ENCODE assay signal across 8 cellular contexts in genomic region chr5:163408311-163408923, GRCh38. TPM values are rescaled to one million over a fixed set of nuclear protein-coding genes. Genes with fewer than 3 reads are reported as not detected.
DNase-seq lines count a peak whose midpoint lies in the region; ATAC-seq and TF ChIP-seq lines count a peak whose summit lies in the region.

No MANE protein-coding gene starts in this region.

- no peak overlapping the region for H2BK15ac ChIP-seq in IMR-90 (ENCODE audit: low read depth, low read length)

- H3K27me3 Mint-ChIP-seq in activated naive CD4-positive, alpha-beta T cell treated with anti-CD3 and anti-CD28 coated beads, Interleukin-2, amount 50 U/mL, for 24 hours, result peaks cover 3% of the 10 kb centered on the region

- TF ChIP-seq RAD21 in IMR-90 (IDR thresholded peaks at IDR 0.05; ENCODE audit: low read length), result peak; percentile 82

- H3K9me3 ChIP-seq in IMR-90 (ENCODE audit: control insufficient read depth, insufficient read depth, low read length), result no peaks in the 10 kb centered on the region
- no peaks in the 10 kb centered on the region for H3K9me3 ChIP-seq in heart right ventricle

- H3K27ac Mint-ChIP-seq in activated naive CD4-positive, alpha-beta T cell treated with anti-CD3 and anti-CD28 coated beads, Interleukin-2, amount 50 U/mL, for 24 hours, result no peak overlapping the region

- H3K4me3 ChIP-seq in IMR-90 (ENCODE audit: insufficient read depth, low read depth, low read length) (no peak overlapping the region), heart right ventricle (peak overlapping the region in 2 of 10 donors; percentile 13 to 23)

- H4K5ac ChIP-seq in IMR-90 (ENCODE audit: low read depth, low read length), result no peak overlapping the region

- no peak overlapping the region for H2BK20ac ChIP-seq in IMR-90 (ENCODE audit: low read depth, low read length)

- no peak overlapping the region for H3K18ac ChIP-seq in IMR-90 (ENCODE audit: low read depth, low read length)

- peak; percentile 53 for DNase-seq in ELF-1 (ENCODE audit: low read depth, low spot score)
- DNase-seq in IMR-90, result peak; percentile 53
- peak; percentile 58 for DNase-seq in SK-N-DZ (ENCODE audit: low spot score)
- peak; percentile 20 to 49 for DNase-seq in heart right ventricle
- peak; percentile 74 for DNase-seq in retina

- H3K14ac ChIP-seq in IMR-90 (replicated peaks; ENCODE audit: low read depth, low read length), result no peak overlapping the region

- no peaks in the 10 kb centered on the region for H3K4me1 ChIP-seq in IMR-90 (ENCODE audit: control insufficient read depth, insufficient read depth, low read length)
- peaks cover 0 to 21% (median 3%) of the 10 kb centered on the region in 9 donors for H3K4me1 ChIP-seq in heart right ventricle

- H3K9ac ChIP-seq in IMR-90 (ENCODE audit: low read depth, low read length), result no peak overlapping the region

- no peaks in the 10 kb centered on the region for H3K79me1 ChIP-seq in IMR-90 (ENCODE audit: low read depth in 1 of 2, low read length in 2 of 2)

- POLR2A ChIA-PET in IMR-90 (lab: Charles Lee; ENCODE audit: unreplicated experiment), result interaction anchor here (0.5 kb wide), 1 partner anchor 1057 kb away, joined by 3 read pairs; no protein-coding TSS in a partner anchor

- peak overlapping the region; percentile 27 for H3K4me3 Mint-ChIP-seq in activated naive CD4-positive, alpha-beta T cell treated with anti-CD3 and anti-CD28 coated beads, Interleukin-2, amount 50 U/mL, for 24 hours

- peaks cover 1% of the 10 kb centered on the region; the same call in 1 of the 2 replicates for H3K27me3 ChIP-seq in IMR-90 (ENCODE audit: control insufficient read depth, insufficient read depth, low read length)
- peaks cover 0 to 4% (median 0%) of the 10 kb centered on the region in 7 donors for H3K27me3 ChIP-seq in heart right ventricle

- H3K36me3 Mint-ChIP-seq in activated naive CD4-positive, alpha-beta T cell treated with anti-CD3 and anti-CD28 coated beads, Interleukin-2, amount 50 U/mL, for 24 hours, result no peaks in the 10 kb centered on the region

- intact Hi-C loops in IMR-90 (cut with micrococcal nuclease), result loop anchor here (1.0 kb wide), 1 partner anchor 1864 kb away; no protein-coding TSS in a partner anchor
- intact Hi-C loops in heart right ventricle (cut with DNase I), result loop anchor here in 2 of 10 donors (10.0 kb wide), 1 partner anchor 1864 kb away; the partner anchor contains the start of gene GABRB2 (in 2 of the 2)

- no peak overlapping the region for H4K8ac ChIP-seq in IMR-90 (ENCODE audit: low read depth in 2 of 2, low read length in 2 of 2)

- no peak overlapping the region for H2BK5ac ChIP-seq in IMR-90 (ENCODE audit: low read depth, low read length, poor library complexity, severe bottlenecking)

- no peak overlapping the region for H3K4me2 ChIP-seq in IMR-90 (ENCODE audit: low read depth, low read length)

- no TSS peak for BruUV-seq in IMR-90 (replicated peaks; lab: Mats Ljungman, UMichigan)

- no peaks in the 10 kb centered on the region for H3K9me1 ChIP-seq in IMR-90 (ENCODE audit: insufficient read depth, low read length)

- H2AK5ac ChIP-seq in IMR-90 (ENCODE audit: low read depth, low read length), result no peak overlapping the region

- no peak overlapping the region for H3K4ac ChIP-seq in IMR-90 (ENCODE audit: low read depth, low read length)

- ATAC-seq in GM21529 (IDR thresholded peaks at IDR 0.05; ENCODE audit: unreplicated experiment), result peak; percentile 75
- peak; percentile 92 for ATAC-seq in IMR-90 (ENCODE audit: low read depth)
- ATAC-seq in heart right ventricle, result peak; percentile 81 to 96 (median 91)
- ATAC-seq in HG03097 (IDR thresholded peaks at IDR 0.05; ENCODE audit: low FRiP score, unreplicated experiment), result no peak

- TF ChIP-seq POLR2A in IMR-90 (IDR thresholded peaks at IDR 0.05; ENCODE audit: low read depth, low read length), result no peak

- H3K23ac ChIP-seq in IMR-90 (ENCODE audit: low read depth, low read length), result no peak overlapping the region

- CTCF ChIA-PET in IMR-90 (lab: Yijun Ruan, JAX), result interaction anchor here (0.6 to 1.4 kb wide), 11 partner anchors 8 to 144 kb away, joined by 3 to 6 read pairs (median 3); partner anchors contain the start of gene CCNG1

- in situ Hi-C loops in IMR-90 (cut with MboI; ENCODE audit: low sequenced_read_pairs), result no loop called here

- H2AK9ac ChIP-seq in IMR-90 (replicated peaks; ENCODE audit: low read depth, low read length, poor library complexity), result no peak overlapping the region

- no peaks in the 10 kb centered on the region for H4K20me1 ChIP-seq in IMR-90 (ENCODE audit: insufficient read depth, low read length)

- no peaks in the 10 kb centered on the region for H3K9me3 Mint-ChIP-seq in activated naive CD4-positive, alpha-beta T cell treated with anti-CD3 and anti-CD28 coated beads, Interleukin-2, amount 50 U/mL, for 24 hours

- dilution Hi-C loops in IMR-90 (cut with HindIII; ENCODE audit: low sequenced_read_pairs, unreplicated experiment), result no loop called here

- H4K91ac ChIP-seq in IMR-90 (ENCODE audit: insufficient read depth, low read depth, low read length), result no peak overlapping the region

- peaks cover 3% of the 10 kb centered on the region for H3K4me1 Mint-ChIP-seq in activated naive CD4-positive, alpha-beta T cell treated with anti-CD3 and anti-CD28 coated beads, Interleukin-2, amount 50 U/mL, for 24 hours

- H3K36me3 ChIP-seq in IMR-90 (ENCODE audit: control insufficient read depth, insufficient read depth, low read length) (no peaks in the 10 kb centered on the region), heart right ventricle (no peaks in the 10 kb centered on the region)

- H3K27ac ChIP-seq in IMR-90 (ENCODE audit: insufficient read depth, low read length), result no peak overlapping the region
- no peak overlapping the region for H3K27ac ChIP-seq in heart right ventricle

- H3K56ac ChIP-seq in IMR-90 (ENCODE audit: extremely low read depth, insufficient read depth, low read length), result no peak overlapping the region

- WGBS in IMR-90 (ENCODE audit: extremely low coverage in 2 of 2, insufficient read length in 1 of 2), 2 experiments, result 20% methylated on average over 4 of the region's 9 CpGs; no CpG with 5 or more reads in 1 of the 2 experiments
- WGBS in heart right ventricle, 2 donors, result 5 to 7% methylated on average over 9 of the region's 9 CpGs

- no peak overlapping the region for H2BK120ac ChIP-seq in IMR-90 (ENCODE audit: low read depth, low read length)

- peak; percentile 86 for TF ChIP-seq CTCF in IMR-90 (conservative IDR thresholded peaks at IDR 0.05; ENCODE audit: low read depth, low read length)
- peak; percentile 71 to 93 (median 90) for TF ChIP-seq CTCF in heart right ventricle (IDR thresholded peaks at IDR 0.05)

- peak overlapping the region; percentile 56 for H2AFZ ChIP-seq in IMR-90 (replicated peaks; ENCODE audit: low read length, poor library complexity)

TF ChIP-seq in IMR-90, 13 proteins besides CTCF, POLR2A, EP300 and RAD21:
- TF ChIP-seq CEBPB (IDR thresholded peaks at IDR 0.05; ENCODE audit: low read depth, low read length), result no peak
- TF ChIP-seq SMC3 (IDR thresholded peaks at IDR 0.05; ENCODE audit: low read depth, low read length), result peak; percentile 57

RNA-seq across cellular contexts. Expression of gene CCNG1, which starts 29.0 kb away (rescaled TPM):
- total RNA-seq in IMR-90 (2012; rRNA removed), result 380 and 382 TPM in 2 replicates
- 56.2 and 72.0 TPM in 2 replicates for polyA plus RNA-seq in IMR-90 (2012; rRNA removed)
- polyA plus RNA-seq in IMR-90 (2012; cell fraction: cytosol; rRNA removed), result 24.9 and 31.6 TPM in 2 replicates
- polyA plus RNA-seq in IMR-90 (2012; cell fraction: nucleus; rRNA removed; ENCODE audit: low replicate concordance), result 21.8 and 55.4 TPM in 2 replicates
- 85.2 and 90.3 TPM in 2 replicates for polyA plus RNA-seq in SK-N-DZ (2014; cell fraction: cytosol; rRNA removed)
- polyA plus RNA-seq in SK-N-DZ (2014; cell fraction: nucleus; rRNA removed), result 47.7 and 57.7 TPM in 2 replicates
- total RNA-seq in heart right ventricle, result 100 to 1,000 TPM in 2 of 10 donors, 10 to 100 TPM in 8; 47.1 to 137 (median 70.4) TPM
- 10 to 100 TPM; 37.0 to 57.8 TPM for polyA plus RNA-seq in heart right ventricle

RNA-seq across cellular contexts. Expression of gene NUDCD2, which starts 51.5 kb away (rescaled TPM):
- total RNA-seq in IMR-90 (2012; rRNA removed) (3.0 and 4.2 TPM in 2 replicates), heart right ventricle (10 to 100 TPM in 8 of 10 donors, 1 to 10 TPM in 2; 9.3 to 17.1 (median 12.7) TPM)
- polyA plus RNA-seq in IMR-90 (2012; rRNA removed) (3.1 and 3.5 TPM in 2 replicates), heart right ventricle (1 to 10 TPM; 4.0 to 4.1 TPM)
- 1.1 TPM in 2 replicates for polyA plus RNA-seq in IMR-90 (2012; cell fraction: cytosol; rRNA removed)
- polyA plus RNA-seq in IMR-90 (2012; cell fraction: nucleus; rRNA removed; ENCODE audit: low replicate concordance), result 0.58 and 4.5 TPM in 2 replicates
- polyA plus RNA-seq in SK-N-DZ (2014; cell fraction: cytosol; rRNA removed), result 31.3 and 36.0 TPM in 2 replicates
- polyA plus RNA-seq in SK-N-DZ (2014; cell fraction: nucleus; rRNA removed), result 31.5 and 31.6 TPM in 2 replicates

RNA-seq across cellular contexts. Expression of gene HMMR, which starts 52.0 kb away (rescaled TPM):
- 24.6 and 30.3 TPM in 2 replicates for total RNA-seq in IMR-90 (2012; rRNA removed)
- polyA plus RNA-seq in IMR-90 (2012; rRNA removed), result 10.6 and 13.0 TPM in 2 replicates
- polyA plus RNA-seq in IMR-90 (2012; cell fraction: cytosol; rRNA removed), result 0.69 and 1.2 TPM in 2 replicates
- 0.32 and 2.6 TPM in 2 replicates for polyA plus RNA-seq in IMR-90 (2012; cell fraction: nucleus; rRNA removed; ENCODE audit: low replicate concordance)
- polyA plus RNA-seq in SK-N-DZ (2014; cell fraction: cytosol; rRNA removed), result 105 and 107 TPM in 2 replicates
- 60.4 and 93.4 TPM in 2 replicates for polyA plus RNA-seq in SK-N-DZ (2014; cell fraction: nucleus; rRNA removed)
- total RNA-seq in heart right ventricle, result 1 to 10 TPM in 4 of 10 donors, under 1 TPM in 6; 0.10 to 4.0 (median 0.47) TPM
- under 1 TPM; 0.20 to 0.59 TPM for polyA plus RNA-seq in heart right ventricle
